In the genomic region with DNA sequence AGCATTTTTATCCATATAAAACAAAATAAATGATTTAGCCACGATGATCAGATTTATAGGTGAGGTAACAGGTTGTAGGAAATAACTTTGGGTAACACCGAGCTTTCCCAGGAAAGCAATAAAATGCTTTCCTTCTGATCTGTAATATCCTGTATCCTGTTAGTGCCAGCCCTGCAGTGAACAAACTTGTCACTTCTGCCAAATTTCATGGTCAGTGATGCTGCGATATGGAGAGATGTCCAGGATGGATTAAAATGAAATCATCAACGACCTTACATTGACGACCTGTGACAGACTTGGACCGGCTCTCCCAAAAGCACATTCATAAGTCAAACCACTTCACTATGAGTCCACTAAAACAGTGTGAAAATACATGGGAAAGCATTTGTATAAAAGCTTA, we compare ENCODE assay signal across 34 cellular contexts.
"Had no signal": no experiment of that assay in that cellular context is flagged by ENCODE, and none has a peak within 500 bp of the region (broad histone marks: within the 10 kb centered on the region; RNA-seq: fewer than 3 reads in every experiment).

No MANE protein-coding gene starts in this region.

- DNase-seq: Karpas-422, Kasumi-1, MM.1S, MV-4-11, NCI-H1048, NCI-H1092, NCI-H1092 treated with DMSO at 0.1 percent for 48 hours, NCI-H1105, NCI-H1105 treated with DMSO at 0.1 percent for 48 hours, NCI-H1417, NCI-H1417 treated with DMSO at 0.1 percent for 48 hours, NCI-H1436, NCI-H1436 treated with DMSO at 0.1 percent for 48 hours, NCI-H146, NCI-H1694, NCI-H1694 treated with DMSO at 0.1 percent for 48 hours, NCI-H187, NCI-H187 treated with DMSO at 0.1 percent for 48 hours, NCI-H1930, NCI-H2029, NCI-H2029 treated with DMSO at 0.1 percent for 48 hours, NCI-H2081, NCI-H2081 treated with DMSO at 0.1 percent for 48 hours, NCI-H2107, NCI-H2171, NCI-H2171 treated with DMSO at 0.1 percent for 48 hours, NCI-H2227 treated with DMSO at 0.1 percent for 48 hours, NCI-H226, NCI-H345, NCI-H446, NCI-H446 treated with DMSO at 0.1 percent for 48 hours, NCI-H510A, NCI-H510A treated with DMSO at 0.1 percent for 48 hours had no signal

- H3K9ac ChIP-seq: KMS-11 had no signal

- H3K4me2 ChIP-seq: KMS-11 had no signal

- H3K27ac ChIP-seq: KMS-11 had no signal
